ENCODE assay signal across 15 cellular contexts in genomic region chr5:42876375-42876844, GRCh38.
DNase-seq lines count a peak whose midpoint lies in the region; ATAC-seq, FAIRE-seq and TF ChIP-seq lines count a peak whose summit lies in the region.
"Had no signal": no experiment of that assay in that cellular context is flagged by ENCODE, and none has a peak within 500 bp of the region (broad histone marks: within the 10 kb centered on the region; RNA-seq: fewer than 3 reads in every experiment).

No MANE protein-coding gene starts in this region.

- H3K9ac ChIP-seq in K562 (ENCODE audit: insufficient read depth in 1 of 2, low read depth in 2 of 2, low read length in 2 of 2) (no peak overlapping the region; a peak in 1 of 4 replicates), subcutaneous abdominal adipose tissue (ENCODE audit: low read length in 5 of 5) (peak overlapping the region in 2 of 5 donors; percentile 13 to 66)

- POLR2A ChIA-PET in K562 (lab: Yijun Ruan, JAX), result interaction anchor here (0.6 to 1.6 kb wide), 8 partner anchors 13 to 1486 kb away, joined by 3 to 4 read pairs (median 3); no protein-coding TSS in a partner anchor

- no TSS peak for BruUV-seq in K562 (replicated peaks; lab: Mats Ljungman, UMichigan)

- 3% methylated on average over 4 of the region's 4 CpGs for WGBS in K562 (ENCODE audit: insufficient coverage, low coverage, missing lambda C conversion rate)

- no peak for TF ChIP-seq POLR2A in K562 (conservative IDR thresholded peaks at IDR 0.05)

- H3K36me3 ChIP-seq in K562 (ENCODE audit: control insufficient read depth, insufficient read depth, low read length), result no peaks in the 10 kb centered on the region
- H3K36me3 ChIP-seq in subcutaneous abdominal adipose tissue (ENCODE audit: control insufficient read depth in 5 of 5, insufficient read depth in 5 of 5, low read length in 5 of 5), result no peaks in the 10 kb centered on the region
- H3K36me3 ChIP-seq: Peyer's patch had no signal

- no peaks in the 10 kb centered on the region for H3K27me3 ChIP-seq in K562 (ENCODE audit: control insufficient read depth in 2 of 2, insufficient read depth in 2 of 2, low read length in 2 of 2)
- no peaks in the 10 kb centered on the region for H3K27me3 ChIP-seq in subcutaneous abdominal adipose tissue (ENCODE audit: control insufficient read depth in 5 of 5, insufficient read depth in 4 of 5, low read length in 5 of 5)
- H3K27me3 ChIP-seq: Peyer's patch had no signal

- H3K27ac ChIP-seq in K562 (ENCODE audit: extremely low read depth, low read depth, low read length) (0 out of 3 replicates have a peak overlapping the region, but pooled peaks have one; percentile 1), subcutaneous abdominal adipose tissue (ENCODE audit: low read depth, low read length) (peak overlapping the region; percentile 46)
- H3K27ac ChIP-seq: 22Rv1, skin epidermis had no signal

- no peak overlapping the region for H3K4me3 ChIP-seq in K562
- peak overlapping the region; percentile 27 to 56 (median 49) for H3K4me3 ChIP-seq in subcutaneous abdominal adipose tissue (ENCODE audit: low read depth in 1 of 5, low read length in 5 of 5)
- H3K4me3 ChIP-seq: skin epidermis had no signal

- ATAC-seq in K562 (peak; percentile 81), left lobe of liver (peak; percentile 29), HG03280 (IDR thresholded peaks at IDR 0.05; ENCODE audit: unreplicated experiment) (no peak), HG02678 (IDR thresholded peaks at IDR 0.05; ENCODE audit: unreplicated experiment) (no peak)
- ATAC-seq: naive thymus-derived CD8-positive, alpha-beta T cell had no signal

- H3K4me2 ChIP-seq in K562 (ENCODE audit: insufficient read depth, low read length), result peak overlapping the region; percentile 38

- H3K79me2 ChIP-seq in K562 (ENCODE audit: control insufficient read depth, insufficient read depth, low read length), result no peaks in the 10 kb centered on the region

- peak; percentile 86 for FAIRE-seq in K562 (lab: Jason Lieb, UNC)

- in situ Hi-C loops in K562 (cut with MboI), result loop anchor here (10.0 to 25.0 kb wide), 2 partner anchors 289 to 1012 kb away; no protein-coding TSS in a partner anchor

- peaks cover 17 to 35% of the 10 kb centered on the region in 2 experiments; a peak in 4 of 5 replicates for H3K4me1 ChIP-seq in K562 (replicated peaks in 1 of 2; ENCODE audit: control insufficient read depth in 2 of 2, insufficient read depth in 2 of 2, low read length in 2 of 2)
- H3K4me1 ChIP-seq in subcutaneous abdominal adipose tissue (ENCODE audit: control insufficient read depth in 5 of 5, insufficient read depth in 5 of 5, low read length in 5 of 5), result peaks cover 0 to 30% (median 14%) of the 10 kb centered on the region in 5 donors

- peak overlapping the region; percentile 69 for H2AFZ ChIP-seq in K562 (ENCODE audit: low read depth, low read length)

- intact Hi-C loops in K562 (cut with micrococcal nuclease), result loop anchor here (5.0 kb wide), 1 partner anchor 44 kb away; no protein-coding TSS in a partner anchor

- peak; percentile 86 for TF ChIP-seq EP300 in K562 (IDR thresholded peaks at IDR 0.05; ENCODE audit: low read length)

- H3K9me3 ChIP-seq in K562 (replicated peaks; ENCODE audit: control insufficient read depth, insufficient read depth, low read depth, low read length) (no peaks in the 10 kb centered on the region), subcutaneous abdominal adipose tissue (ENCODE audit: control insufficient read depth in 5 of 5, low read length in 5 of 5) (no peaks in the 10 kb centered on the region)
- H3K9me3 ChIP-seq: Peyer's patch had no signal

- H4K20me1 ChIP-seq in K562 (replicated peaks; ENCODE audit: control insufficient read depth, insufficient read depth, low read length), result no peaks in the 10 kb centered on the region

- CTCF ChIA-PET in K562 (lab: Yijun Ruan, JAX; ENCODE audit: low intra/inter-chr PET ratio), result no interaction called here

- TF ChIP-seq CTCF in K562 (IDR thresholded peaks at IDR 0.05 in 2 of 3, conservative IDR thresholded peaks at IDR 0.05 in 1 of 3; ENCODE audit: insufficient read depth in 2 of 3, low read depth in 1 of 3, low read length in 3 of 3), result no peak

- no peaks in the 10 kb centered on the region for H3K9me1 ChIP-seq in K562 (ENCODE audit: control insufficient read depth, insufficient read depth, low read length)

- no peak; a peak in 2 of 4 replicates for TF ChIP-seq RAD21 in K562 (CRISPR knock-in tag; conservative IDR thresholded peaks at IDR 0.05 in 1 of 2, IDR thresholded peaks at IDR 0.05 in 1 of 2)

- DNase-seq in DMS153 treated with DMSO at 0.1 percent for 48 hours (lab: John Stamatoyannopoulos, UW; ENCODE audit: unreplicated experiment), result peak; percentile 32
- DNase-seq in DMS153 (lab: John Stamatoyannopoulos, UW), result no peak
- peak in 2 of 4 experiments; percentile 75 to 76 for DNase-seq in K562 (ENCODE audit: extremely low read depth in 1 of 4, low spot score in 3 of 4)
- no peak for DNase-seq in left lobe of liver (ENCODE audit: low spot score)
- no peak for DNase-seq in COLO829 (ENCODE audit: low spot score)
- DNase-seq: activated CD8-positive, alpha-beta memory T cell treated with anti-CD3 and anti-CD28 coated beads for 24 hours; activated naive CD4-positive, alpha-beta T cell treated with anti-CD3 and anti-CD28 coated beads for 36 hours; naive thymus-derived CD8-positive, alpha-beta T cell; NCI-H1417 treated with DMSO at 0.1 percent for 48 hours; Peyer's patch had no signal

TF ChIP-seq in K562, 482 proteins besides CTCF, POLR2A, EP300 and RAD21 (continues in another document):
- TF ChIP-seq ZNF212 (CRISPR knock-in tag; IDR thresholded peaks at IDR 0.05) (no peak), ZKSCAN1 (IDR thresholded peaks at IDR 0.05; ENCODE audit: low read depth, low read length) (peak; percentile 26; the same call in 1 of the 2 replicates), ARID3A (IDR thresholded peaks at IDR 0.05; ENCODE audit: borderline replicate concordance, low read depth, low read length) (peak; percentile 82; the same call in 1 of the 2 replicates), ETV1 (tag; conservative IDR thresholded peaks at IDR 0.05; ENCODE audit: low read depth) (peak; percentile 99), CREM (IDR thresholded peaks at IDR 0.05; ENCODE audit: low read depth) (peak; percentile 50; the same call in 1 of the 2 replicates), CEBPB (tag; IDR thresholded peaks at IDR 0.05) (peak; percentile 99), PTBP1 (IDR thresholded peaks at IDR 0.05; ENCODE audit: low read depth, low read length) (no peak), SMAD4 (CRISPR knock-in tag; conservative IDR thresholded peaks at IDR 0.05) (peak; percentile 92), RCOR1 (IDR thresholded peaks at IDR 0.05; ENCODE audit: borderline replicate concordance in 1 of 2, low read depth in 2 of 2, low read length in 2 of 2) (peak in 1 of 2 experiments; percentile 90; a peak in 2 of 4 replicates), MTA1 (IDR thresholded peaks at IDR 0.05; ENCODE audit: borderline replicate concordance) (0 out of 2 replicates have a peak, but pooled peaks have one; percentile 52), ZNF717 (CRISPR knock-in tag; IDR thresholded peaks at IDR 0.05) (no peak), L3MBTL2 (IDR thresholded peaks at IDR 0.05) (peak; percentile 71), CXXC5 (CRISPR knock-in tag; IDR thresholded peaks at IDR 0.05) (peak; percentile 46), BRD9 (IDR thresholded peaks at IDR 0.05; ENCODE audit: low read depth, partially characterized antibody) (peak; percentile 34), E2F6 (IDR thresholded peaks at IDR 0.05; ENCODE audit: borderline replicate concordance in 1 of 2, extremely low read depth in 1 of 2, insufficient read depth in 1 of 2, insufficient read length in 1 of 2, low read depth in 1 of 2, low read length in 1 of 2, poor library complexity in 1 of 2, severe bottlenecking in 1 of 2) (peak in 1 of 2 experiments; percentile 19), PYGO2 (tag; IDR thresholded peaks at IDR 0.05) (0 out of 2 replicates have a peak, but pooled peaks have one; percentile 31), SMAD3 (CRISPR knock-in tag; conservative IDR thresholded peaks at IDR 0.05) (peak; percentile 83; the same call in 1 of the 2 replicates), MAX (CRISPR knock-in tag; IDR thresholded peaks at IDR 0.05) (no peak), CBFA2T3 (IDR thresholded peaks at IDR 0.05) (peak; percentile 82), PHF20 (IDR thresholded peaks at IDR 0.05; ENCODE audit: partially characterized antibody) (peak; percentile 29), FOXA1 (IDR thresholded peaks at IDR 0.05; ENCODE audit: borderline replicate concordance) (no peak), POLR2AphosphoS2 (IDR thresholded peaks at IDR 0.05; ENCODE audit: low read length) (no peak), ETV6 (IDR thresholded peaks at IDR 0.05; ENCODE audit: borderline replicate concordance in 1 of 2, low read depth in 2 of 2, low read length in 1 of 2) (0 out of 4 replicates have a peak, but pooled peaks have one; percentile 22 to 41), ETV6 (CRISPR knock-in tag; IDR thresholded peaks at IDR 0.05; ENCODE audit: borderline replicate concordance) (no peak), MAFG (tag; conservative IDR thresholded peaks at IDR 0.05) (peak; percentile 96), ZNF766 (CRISPR knock-in tag; conservative IDR thresholded peaks at IDR 0.05) (peak; percentile 46)

Comparison
In these comparisons a context has a peak if more than half of its experiments do, and no peak if none do; other contexts are left out.
1. ATAC-seq: peak in K562 (single experiment) and left lobe of liver (single experiment); none in HG03280 (single experiment) and HG02678 (single experiment).